ENCODE assay signal across 8 cellular contexts in genomic region chr1:179293340-179294327, GRCh38. TPM values are rescaled to one million over a fixed set of nuclear protein-coding genes. Genes with fewer than 3 reads are reported as not detected.
A peak's percentile ranks its signal among the peaks of the same experiment; 100 is the strongest.
DNase-seq lines count a peak whose midpoint lies in the region; TF ChIP-seq lines count a peak whose summit lies in the region.

TSS of gene SOAT1 (plus strand) at chr1:179293797. CDS start at chr1:179302685, 8,888 bp downstream.

- H3K4me1 ChIP-seq in SJSA1 (replicated peaks) (peaks cover 18% of the 10 kb centered on the region), neutrophil (ENCODE audit: control insufficient read depth in 1 of 2, insufficient read depth in 1 of 2, low read depth in 1 of 2, low read length in 1 of 2) (peaks cover 15 to 16% of the 10 kb centered on the region in 2 experiments)

- no peak for TF ChIP-seq CTCF in neutrophil (IDR thresholded peaks at IDR 0.05)

- H3K36me3 ChIP-seq in H7 (replicated peaks; ENCODE audit: control insufficient read depth, insufficient read depth, low read length) (no peaks in the 10 kb centered on the region), MG63 (peaks cover 5% of the 10 kb centered on the region), SJSA1 (peaks cover 15% of the 10 kb centered on the region), neutrophil (peaks cover 4% of the 10 kb centered on the region)

- H3K4me3 ChIP-seq in H7 (ENCODE audit: insufficient read depth, low read depth, low read length), result peak within 1 kb of the TSS; percentile 81
- H3K4me3 ChIP-seq in MG63, result peak within 1 kb of the TSS; percentile 62
- H3K4me3 ChIP-seq in SJSA1, result peak within 1 kb of the TSS; percentile 76
- H3K4me3 ChIP-seq in neutrophil (ENCODE audit: low read depth in 1 of 2, low read length in 1 of 2), result peak within 1 kb of the TSS; percentile 72 to 77

- DNase-seq in GDM1 (lab: John Stamatoyannopoulos, UW), result peak; percentile 80
- DNase-seq in H7, result peak; percentile 97
- DNase-seq in MG63, result peak; percentile 96
- DNase-seq in SJSA1 (ENCODE audit: low read depth in 1 of 2, low spot score in 2 of 2), result peak; percentile 89 to 95
- peak; percentile 64 to 91 (median 80) for DNase-seq in activated naive CD4-positive, alpha-beta T cell (lab: John Stamatoyannopoulos, UW)
- peak; percentile 72 for DNase-seq in foreskin melanocyte
- DNase-seq in superior temporal gyrus (ENCODE audit: extremely low spot score), result peak; percentile 91

- peaks cover 51% of the 10 kb centered on the region for H3K27me3 ChIP-seq in H7 (ENCODE audit: control insufficient read depth, insufficient read depth, low read length)
- no peaks in the 10 kb centered on the region for H3K27me3 ChIP-seq in MG63
- H3K27me3 ChIP-seq in SJSA1 (replicated peaks), result no peaks in the 10 kb centered on the region
- no peaks in the 10 kb centered on the region for H3K27me3 ChIP-seq in neutrophil

- H3K9me3 ChIP-seq in MG63, result no peaks in the 10 kb centered on the region
- H3K9me3 ChIP-seq in SJSA1 (replicated peaks), result no peaks in the 10 kb centered on the region
- H3K9me3 ChIP-seq in neutrophil, result no peaks in the 10 kb centered on the region

- H3K27ac ChIP-seq in SJSA1 (peak within 1 kb of the TSS; percentile 67), neutrophil (peak within 1 kb of the TSS; percentile 79)

RNA-seq across cellular contexts. Expression of gene SOAT1, which starts in this region (rescaled TPM):
- 2.7 and 2.8 TPM in 2 replicates for total RNA-seq in H7 (2014; rRNA removed; shearing (Covaris generic))
- 9.5 and 9.7 TPM in 2 replicates for total RNA-seq in MG63 (2014; rRNA removed; shearing (Covaris generic); ENCODE audit: low replicate concordance)
- 17.4 and 25.9 TPM in 2 replicates for total RNA-seq in SJSA1 (2014; rRNA removed; shearing (Covaris generic))

Comparison
In these comparisons a context has a peak if more than half of its experiments do, and no peak if none do; other contexts are left out.
1. Peak in every context shown above with its lines: DNase-seq, H3K4me3 ChIP-seq and H3K27ac ChIP-seq.